ENCODE assay signal across 10 cellular contexts in genomic region chr2:197431858-197432257, GRCh38. TPM values are rescaled to one million over a fixed set of nuclear protein-coding genes. Genes with fewer than 3 reads are reported as not detected.
DNase-seq lines count a peak whose midpoint lies in the region; ATAC-seq and TF ChIP-seq lines count a peak whose summit lies in the region.
"Had no signal": no experiment of that assay in that cellular context is flagged by ENCODE, and none has a peak within 500 bp of the region (broad histone marks: within the 10 kb centered on the region; RNA-seq: fewer than 3 reads in every experiment).

No MANE protein-coding gene starts in this region.

- H3K79me2 ChIP-seq in Loucy (ENCODE audit: insufficient read depth, low read length): peaks cover 93% of the 10 kb centered on the region
- H3K79me2 ChIP-seq in mammary epithelial cell (ENCODE audit: insufficient read depth, low read length): peaks cover 93% of the 10 kb centered on the region

- H3K27me3 Mint-ChIP-seq in Calu3 (ENCODE audit: unreplicated experiment): no peaks in the 10 kb centered on the region
- no peaks in the 10 kb centered on the region for H3K27me3 Mint-ChIP-seq in neural crest cell (ENCODE audit: low read depth)

- H3K27ac Mint-ChIP-seq in Calu3 (ENCODE audit: unreplicated experiment) (no peak overlapping the region), neural crest cell (ENCODE audit: unreplicated experiment) (no peak overlapping the region)

- WGBS in mammary epithelial cell (ENCODE audit: low coverage, missing lambda C conversion rate): 86% methylated on average over 5 of the region's 6 CpGs

- H3K9me3 Mint-ChIP-seq in Calu3 (ENCODE audit: low read depth, unreplicated experiment) (no peaks in the 10 kb centered on the region), neural crest cell (no peaks in the 10 kb centered on the region)

- no peak overlapping the region for H2AFZ ChIP-seq in Loucy (ENCODE audit: low read length)
- H2AFZ ChIP-seq in mammary epithelial cell (ENCODE audit: low read depth, low read length): no peak overlapping the region

- H3K4me3 ChIP-seq in Loucy (ENCODE audit: low read length, poor library complexity, severe bottlenecking): peak overlapping the region; percentile 90
- no peak overlapping the region for H3K4me3 ChIP-seq in mammary epithelial cell (replicated peaks in 1 of 3; ENCODE audit: insufficient read depth in 1 of 3, low read depth in 2 of 3, low read length in 3 of 3)

- no peak for DNase-seq in Calu3
- no peak for DNase-seq in mammary epithelial cell
- DNase-seq in neural crest cell (ENCODE audit: low read depth, low spot score): no peak
- no peak for DNase-seq in NCI-H345 (lab: John Stamatoyannopoulos, UW)
- no peak for DNase-seq in 8988T
- DNase-seq: NCI-H146; stimulated activated CD8-positive, alpha-beta memory T cell treated with anti-CD3 and anti-CD28 coated beads, Interleukin-4, amount 100 ng/mL, for 48 hours had no signal

- H3K27me3 ChIP-seq in Loucy (ENCODE audit: insufficient read depth, low read length, poor library complexity, severe bottlenecking) (peaks cover 8% of the 10 kb centered on the region), mammary epithelial cell (ENCODE audit: insufficient read depth, low read length) (no peaks in the 10 kb centered on the region)

- H3K36me3 Mint-ChIP-seq in Calu3 (ENCODE audit: insufficient read depth, unreplicated experiment): peaks cover 52% of the 10 kb centered on the region
- H3K36me3 Mint-ChIP-seq in neural crest cell (ENCODE audit: low read depth): peaks cover 3% of the 10 kb centered on the region

- dilution Hi-C loops in mammary epithelial cell (cut with HindIII; ENCODE audit: low sequenced_read_pairs): no loop called here

- H3K4me1 Mint-ChIP-seq in Calu3 (ENCODE audit: low read depth, unreplicated experiment) (peaks cover 53% of the 10 kb centered on the region), neural crest cell (peaks cover 61% of the 10 kb centered on the region)

- no peaks in the 10 kb centered on the region for H3K9me2 ChIP-seq in Loucy (replicated peaks; ENCODE audit: low read depth, low read length)

- CTCF ChIA-PET in Calu3 (lab: Charles Lee) (no interaction called here), mammary epithelial cell (lab: Charles Lee; ENCODE audit: low non-redundant PET) (no interaction called here)

- in situ Hi-C loops in mammary epithelial cell (cut with MboI; ENCODE audit: low sequenced_read_pairs in 2 of 2): no loop called here

- H3K4me1 ChIP-seq in Loucy (ENCODE audit: insufficient read depth, low read length, poor library complexity, severe bottlenecking) (peaks cover 72% of the 10 kb centered on the region), mammary epithelial cell (ENCODE audit: insufficient read depth, low read length) (peaks cover 12% of the 10 kb centered on the region)

- H4K20me1 ChIP-seq in Loucy (ENCODE audit: insufficient read depth, low read length, poor library complexity, severe bottlenecking): peaks cover 78% of the 10 kb centered on the region
- H4K20me1 ChIP-seq in mammary epithelial cell (ENCODE audit: insufficient read depth, low read length): peaks cover 5% of the 10 kb centered on the region

- ATAC-seq in HG02870 (IDR thresholded peaks at IDR 0.05; ENCODE audit: unreplicated experiment) (no peak), HG02884 (IDR thresholded peaks at IDR 0.05; ENCODE audit: unreplicated experiment) (no peak)

- peaks cover 3% of the 10 kb centered on the region; the same call in 1 of the 2 replicates for H3K36me3 ChIP-seq in Loucy (ENCODE audit: insufficient read depth, low read length)
- no peaks in the 10 kb centered on the region for H3K36me3 ChIP-seq in mammary epithelial cell (ENCODE audit: insufficient read depth, low read length)

- H3K4me3 Mint-ChIP-seq in Calu3 (ENCODE audit: low read depth, unreplicated experiment): peak overlapping the region; percentile 76
- peak overlapping the region; percentile 38 for H3K4me3 Mint-ChIP-seq in neural crest cell

- no peaks in the 10 kb centered on the region for H3F3A ChIP-seq in Loucy (ENCODE audit: low read depth)

- H3K27ac ChIP-seq in mammary epithelial cell (ENCODE audit: insufficient read depth, low read depth, low read length): no peak overlapping the region

- no TSS peak for BruUV-seq in Calu3 (replicated peaks; lab: Mats Ljungman, UMichigan)
- no TSS peak for BruUV-seq in mammary epithelial cell (replicated peaks; lab: Mats Ljungman, UMichigan)

- intact Hi-C loops in Calu3 (cut with micrococcal nuclease; ENCODE audit: unreplicated experiment): no loop called here
- intact Hi-C loops in mammary epithelial cell (cut with micrococcal nuclease): loop anchor here (5.0 kb wide), 1 partner anchor 345 kb away; no protein-coding TSS in a partner anchor

- H3K9ac ChIP-seq in Loucy (ENCODE audit: low read depth, low read length, poor library complexity, severe bottlenecking) (peak overlapping the region; percentile 96), mammary epithelial cell (ENCODE audit: insufficient read depth, low read length) (no peak overlapping the region)

- no peak for TF ChIP-seq CTCF in Calu3 (IDR thresholded peaks at IDR 0.05; ENCODE audit: unreplicated experiment)
- no peak for TF ChIP-seq CTCF in Loucy (conservative IDR thresholded peaks at IDR 0.05; ENCODE audit: low read length)
- TF ChIP-seq CTCF in mammary epithelial cell (conservative IDR thresholded peaks at IDR 0.05 in 1 of 2, IDR thresholded peaks at IDR 0.05 in 1 of 2; ENCODE audit: extremely low read depth in 1 of 2, insufficient read depth in 1 of 2, low read depth in 1 of 2, low read length in 2 of 2): no peak
- no peak for TF ChIP-seq CTCF in neural crest cell (conservative IDR thresholded peaks at IDR 0.05)

- peak overlapping the region; percentile 98 for H3K4me2 ChIP-seq in Loucy (ENCODE audit: low read depth, low read length, poor library complexity, severe bottlenecking)
- peak overlapping the region; percentile 11 for H3K4me2 ChIP-seq in mammary epithelial cell (ENCODE audit: insufficient read depth, low read depth, low read length)

- H3K9me3 ChIP-seq in Loucy (ENCODE audit: insufficient read depth, low read depth, low read length) (no peaks in the 10 kb centered on the region), mammary epithelial cell (replicated peaks; ENCODE audit: insufficient read depth, low read length) (no peaks in the 10 kb centered on the region)

RNA-seq across cellular contexts. Expression of gene SF3B1, which starts 3.0 kb away (rescaled TPM):
- total RNA-seq in Calu3 (2022) (234 and 249 TPM in 2 replicates), mammary epithelial cell (100 to 1,000 TPM; 132 to 153 TPM), neural crest cell (323 and 326 TPM in 2 replicates)
- 178 TPM for polyA plus RNA-seq in mammary epithelial cell
- 173 TPM for polyA minus RNA-seq in mammary epithelial cell

RNA-seq across cellular contexts. Expression of gene COQ10B, which starts 21.5 kb away (rescaled TPM):
- 28.8 and 32.8 TPM in 2 replicates for total RNA-seq in Calu3 (2022)
- 10 to 100 TPM; 23.9 to 40.0 TPM for total RNA-seq in mammary epithelial cell
- polyA plus RNA-seq in mammary epithelial cell: 2.7 TPM
- polyA minus RNA-seq in mammary epithelial cell: 34.8 TPM
- 9.1 and 9.4 TPM in 2 replicates for total RNA-seq in neural crest cell
